ENCODE assay signal across 16 cellular contexts in the genomic region with DNA sequence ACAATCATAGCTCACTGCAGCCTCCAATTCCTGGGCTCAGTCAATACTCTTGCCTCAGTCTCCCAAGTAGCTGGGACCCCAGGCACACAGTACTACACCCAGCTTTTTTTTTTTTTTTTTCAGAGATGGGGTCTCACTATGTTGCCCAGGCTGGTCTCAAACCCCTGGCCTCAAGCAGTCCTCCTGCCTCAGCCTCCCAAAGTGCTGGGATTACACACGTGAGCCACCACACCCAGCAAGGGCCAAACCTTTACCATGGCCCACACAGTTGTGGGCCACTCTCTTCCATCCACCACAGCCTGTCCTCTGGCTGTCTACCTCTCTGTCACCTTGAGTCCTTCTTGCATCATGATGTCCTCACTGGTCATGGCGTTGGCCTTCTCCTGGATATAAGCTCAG. TPM values are rescaled to one million over a fixed set of nuclear protein-coding genes. Genes with fewer than 3 reads are reported as not detected.
"Had no signal": no experiment of that assay in that cellular context is flagged by ENCODE, and none has a peak within 500 bp of the region (broad histone marks: within the 10 kb centered on the region; RNA-seq: fewer than 3 reads in every experiment).

No MANE protein-coding gene starts in this region.

RNA-seq across cellular contexts. Expression of a gene that starts 24.2 kb away (rescaled TPM):
- total RNA-seq: activated CD4-positive, alpha-beta memory T cell treated with anti-CD3 and anti-CD28 coated beads, Interleukin-2, amount 10 ng/mL, durations not matched to agents 7 days and 5 days; activated CD4-positive, alpha-beta T cell treated with anti-CD3 and anti-CD28 coated beads, Interleukin-2, amount 10 ng/mL, durations not matched to agents 7 days and 5 days; activated T-cell treated with anti-CD3 and anti-CD28 coated beads, Interleukin-2, amount 50 U/mL, for 72 hours; bronchial epithelial cell; cardiac septum; cerebellum; dermis blood vessel endothelial cell; endothelial cell of umbilical vein; esophagus squamous epithelium; fibroblast of lung; fibroblast of villous mesenchyme; gastroesophageal sphincter; glomerular endothelial cell; T-helper 1 cell treated with Interleukin-12 subunit alpha and Interleukin-12 subunit beta and Interleukin-4 antibody, amounts not matched to agents 30 ng/mL and 1 ng/mL, for 36 hours had no signal
- polyA plus RNA-seq: adipose tissue, endothelial cell of umbilical vein, esophagus, fibroblast of lung had no signal
